2 cellular contexts compared by ENCODE assay signal in genomic region chr2:50849205-50849604, GRCh38.
TF ChIP-seq lines count a peak whose summit lies in the region.

No MANE protein-coding gene starts in this region.

TF ChIP-seq in H1, 55 proteins besides CTCF, POLR2A, EP300 and RAD21:
- peak; percentile 18; the same call in 1 of the 2 replicates for TF ChIP-seq TEAD4 (IDR thresholded peaks at IDR 0.05; ENCODE audit: low read depth, low read length)
- no peak for TF ChIP-seq ATF3 (IDR thresholded peaks at IDR 0.05; ENCODE audit: insufficient read depth, low read depth, low read length)
- no peak for TF ChIP-seq MAFK (IDR thresholded peaks at IDR 0.05; ENCODE audit: low read depth, low read length)

TF ChIP-seq in SK-N-SH treated with all-trans-retinoic acid at 6 μM for 48 hours, 23 proteins besides CTCF, POLR2A, EP300 and RAD21:
- TF ChIP-seq ARNTL (CRISPR knock-in tag; IDR thresholded peaks at IDR 0.05; ENCODE audit: borderline replicate concordance, low read depth) = no peak
- no peak for TF ChIP-seq ISL1 (CRISPR knock-in tag; IDR thresholded peaks at IDR 0.05)
- no peak for TF ChIP-seq ESRRG (CRISPR knock-in tag; IDR thresholded peaks at IDR 0.05)
- TF ChIP-seq ZNF8 (CRISPR knock-in tag; IDR thresholded peaks at IDR 0.05) = no peak
- no peak for TF ChIP-seq SNAI2 (CRISPR knock-in tag; IDR thresholded peaks at IDR 0.05)
- TF ChIP-seq ZNF70 (CRISPR knock-in tag; IDR thresholded peaks at IDR 0.05) = no peak
- TF ChIP-seq CREB5 (CRISPR knock-in tag; IDR thresholded peaks at IDR 0.05; ENCODE audit: low read depth) = no peak
- no peak for TF ChIP-seq ZNF565 (CRISPR knock-in tag; conservative IDR thresholded peaks at IDR 0.05; ENCODE audit: low read depth)
- TF ChIP-seq PPARA (CRISPR knock-in tag; IDR thresholded peaks at IDR 0.05; ENCODE audit: borderline replicate concordance) = no peak
- no peak for TF ChIP-seq GLIS3 (CRISPR knock-in tag; IDR thresholded peaks at IDR 0.05)
- TF ChIP-seq BACH2 (CRISPR knock-in tag; IDR thresholded peaks at IDR 0.05; ENCODE audit: borderline replicate concordance) = no peak
- TF ChIP-seq OSR1 (CRISPR knock-in tag; IDR thresholded peaks at IDR 0.05) = no peak
- TF ChIP-seq TCF4 (CRISPR knock-in tag; IDR thresholded peaks at IDR 0.05; ENCODE audit: borderline replicate concordance) = no peak
- no peak for TF ChIP-seq ZFP3 (CRISPR knock-in tag; IDR thresholded peaks at IDR 0.05)
- TF ChIP-seq POU6F1 (CRISPR knock-in tag; IDR thresholded peaks at IDR 0.05; ENCODE audit: borderline replicate concordance, low read depth) = no peak
